Comparison of ENCODE assay signal across 1 cellular context in the genomic region with DNA sequence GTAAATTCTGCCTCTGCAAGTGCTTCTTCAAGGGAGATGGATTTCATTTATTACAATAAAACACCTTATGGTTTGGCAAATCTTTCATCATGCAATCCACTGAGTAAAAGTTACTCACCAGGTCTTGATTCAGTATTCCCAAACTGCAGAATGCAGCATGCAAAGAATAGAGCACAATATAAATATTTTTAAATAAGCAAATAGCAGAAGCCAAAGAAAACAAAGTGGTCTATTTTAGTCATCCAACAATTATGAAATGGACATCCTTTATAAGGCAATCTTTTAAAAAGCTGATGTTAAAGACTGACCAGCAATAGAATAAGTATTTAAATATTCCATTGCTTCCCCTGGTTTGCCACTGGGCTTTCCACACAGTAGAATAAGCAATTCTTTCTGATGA.
TF ChIP-seq lines count a peak whose summit lies in the region.

No MANE protein-coding gene starts in this region.

TF ChIP-seq in SK-N-SH, 30 proteins besides CTCF, POLR2A, EP300 and RAD21 (continued from another document):
- TF ChIP-seq MAX (IDR thresholded peaks at IDR 0.05; ENCODE audit: low read depth), result no peak
- TF ChIP-seq RXRA (IDR thresholded peaks at IDR 0.05; ENCODE audit: borderline replicate concordance, low read depth), result no peak
- TF ChIP-seq NRF1 (IDR thresholded peaks at IDR 0.05; ENCODE audit: low read depth, low read length), result no peak
- no peak for TF ChIP-seq TAF1 (IDR thresholded peaks at IDR 0.05; ENCODE audit: borderline replicate concordance, low read depth, low read length)
- TF ChIP-seq FOXJ3 (CRISPR knock-in tag; IDR thresholded peaks at IDR 0.05), result no peak
TF ChIP-seq in SK-N-SH: peak in this region for 0.
